ENCODE assay signal across 15 cellular contexts in the genomic region with DNA sequence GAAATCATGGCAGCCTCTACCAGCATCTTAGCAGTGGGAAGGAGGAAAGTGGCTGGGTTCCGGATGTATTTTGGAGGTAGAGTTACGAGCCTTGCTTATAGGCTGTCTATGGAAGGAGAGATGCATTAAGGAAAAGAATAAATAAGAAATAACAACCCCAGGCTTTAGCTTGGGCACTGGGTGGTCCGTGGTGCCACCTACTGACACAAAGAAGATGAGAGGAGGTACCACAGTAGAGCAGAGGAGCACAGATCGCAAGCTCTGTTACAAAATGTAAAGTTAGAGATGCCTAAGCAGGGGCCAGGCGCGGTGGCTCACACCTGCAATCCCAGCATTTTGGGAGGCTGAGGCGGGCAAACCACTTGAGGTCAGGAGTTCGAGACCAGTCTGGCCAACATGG.
DNase-seq lines count a peak whose midpoint lies in the region; ATAC-seq and TF ChIP-seq lines count a peak whose summit lies in the region.
"Had no signal": no experiment of that assay in that cellular context is flagged by ENCODE, and none has a peak within 500 bp of the region (broad histone marks: within the 10 kb centered on the region; RNA-seq: fewer than 3 reads in every experiment).

No MANE protein-coding gene starts in this region.

- DNase-seq in ELF-1 (ENCODE audit: low read depth, low spot score): peak; percentile 9
- DNase-seq in PC-9: peak in 1 of 2 experiments; percentile 59
- DNase-seq in brain microvascular endothelial cell: no peak
- no peak for DNase-seq in lower lobe of right lung
- DNase-seq in activated CD4-positive, CD25-positive, alpha-beta regulatory T cell (lab: John Stamatoyannopoulos, UW): no peak
- DNase-seq in posterior cingulate gyrus: no peak
- DNase-seq: activated naive CD4-positive, alpha-beta T cell treated with Interleukin-2 at 50 U/mL for 16 hours; DMS79; left ventricle myocardium superior; naive thymus-derived CD4-positive, alpha-beta T cell; NCI-H2081 treated with DMSO at 0.1 percent for 48 hours; NCI-H524 treated with DMSO at 0.1 percent for 48 hours had no signal

- H2AFZ ChIP-seq in PC-9: no peak overlapping the region

- H3K4me3 ChIP-seq in PC-9: no peak overlapping the region
- H3K4me3 ChIP-seq in brain microvascular endothelial cell (ENCODE audit: low read depth, low read length): no peak overlapping the region
- no peak overlapping the region for H3K4me3 ChIP-seq in lower lobe of right lung

- no peaks in the 10 kb centered on the region for H3K9me3 ChIP-seq in PC-9 (ENCODE audit: insufficient read depth, low read depth)
- no peaks in the 10 kb centered on the region for H3K9me3 ChIP-seq in lower lobe of right lung

- no peaks in the 10 kb centered on the region for H3K9me2 ChIP-seq in PC-9 (ENCODE audit: insufficient read depth)

- H4K20me1 ChIP-seq in PC-9 (ENCODE audit: insufficient read depth): no peaks in the 10 kb centered on the region

- H3K36me3 ChIP-seq in PC-9 (ENCODE audit: low read depth) (no peaks in the 10 kb centered on the region), brain microvascular endothelial cell (replicated peaks) (peaks cover 44% of the 10 kb centered on the region), lower lobe of right lung (peaks cover 95% of the 10 kb centered on the region)

- POLR2A ChIA-PET in PC-9 (lab: Charles Lee; ENCODE audit: unreplicated experiment): no interaction called here

- CTCF ChIA-PET in PC-9 (lab: Charles Lee): interaction anchor here (0.6 to 1.6 kb wide), 6 partner anchors 26 to 505 kb away, joined by 3 to 22 read pairs (median 4); a partner anchor contains a TSS

- BruUV-seq in PC-9 (replicated peaks; lab: Mats Ljungman, UMichigan): no TSS peak

- in situ Hi-C loops in brain microvascular endothelial cell (cut with HindIII; ENCODE audit: low pct_ligation_motif_present, low sequenced_read_pairs): no loop called here

- H3K27me3 ChIP-seq in PC-9 (ENCODE audit: insufficient read depth, low read depth) (no peaks in the 10 kb centered on the region), brain microvascular endothelial cell (replicated peaks) (no peaks in the 10 kb centered on the region), lower lobe of right lung (ENCODE audit: low read depth) (no peaks in the 10 kb centered on the region)

- H3F3A ChIP-seq in PC-9 (ENCODE audit: insufficient read depth, low read depth): no peaks in the 10 kb centered on the region

- no peak for ATAC-seq in lower lobe of right lung
- no peak for ATAC-seq in GM19455 (IDR thresholded peaks at IDR 0.05; ENCODE audit: unreplicated experiment)
- ATAC-seq in HG03135 (IDR thresholded peaks at IDR 0.05; ENCODE audit: unreplicated experiment): no peak
- ATAC-seq: left ventricle myocardium superior; naive thymus-derived CD4-positive, alpha-beta T cell had no signal

- TF ChIP-seq CTCF in PC-9 (conservative IDR thresholded peaks at IDR 0.05) (peak; percentile 69), brain microvascular endothelial cell (IDR thresholded peaks at IDR 0.05; ENCODE audit: low read depth, low read length, missing control alignments) (peak; percentile 42), lower lobe of right lung (IDR thresholded peaks at IDR 0.05) (peak; percentile 7)

- no peaks in the 10 kb centered on the region for H3K4me1 ChIP-seq in PC-9 (replicated peaks; ENCODE audit: insufficient read depth)
- no peaks in the 10 kb centered on the region for H3K4me1 ChIP-seq in lower lobe of right lung

- intact Hi-C loops in PC-9 (cut with micrococcal nuclease; ENCODE audit: unreplicated experiment): loop anchor here (1.0 to 10.0 kb wide), 5 partner anchors 114 to 504 kb away; a partner anchor contains a TSS
- intact Hi-C loops in lower lobe of right lung (cut with DNase I): no loop called here
- intact Hi-C loops in posterior cingulate gyrus (cut with DNase I): no loop called here

- H3K27ac ChIP-seq in PC-9 (no peak overlapping the region), brain microvascular endothelial cell (no peak overlapping the region), lower lobe of right lung (no peak overlapping the region)
- H3K27ac ChIP-seq: C4-2B had no signal

- H3K4me2 ChIP-seq in PC-9: no peak overlapping the region

- no peaks in the 10 kb centered on the region for H3K79me2 ChIP-seq in PC-9 (ENCODE audit: low read depth)

Comparison
In these comparisons a context has a peak if more than half of its experiments do, and no peak if none do; other contexts are left out.
1. CTCF ChIP-seq: peak in every context shown above with its lines; median percentile 69 in PC-9; 42 in brain microvascular endothelial cell; 7 in lower lobe of right lung.